In the genomic region with DNA sequence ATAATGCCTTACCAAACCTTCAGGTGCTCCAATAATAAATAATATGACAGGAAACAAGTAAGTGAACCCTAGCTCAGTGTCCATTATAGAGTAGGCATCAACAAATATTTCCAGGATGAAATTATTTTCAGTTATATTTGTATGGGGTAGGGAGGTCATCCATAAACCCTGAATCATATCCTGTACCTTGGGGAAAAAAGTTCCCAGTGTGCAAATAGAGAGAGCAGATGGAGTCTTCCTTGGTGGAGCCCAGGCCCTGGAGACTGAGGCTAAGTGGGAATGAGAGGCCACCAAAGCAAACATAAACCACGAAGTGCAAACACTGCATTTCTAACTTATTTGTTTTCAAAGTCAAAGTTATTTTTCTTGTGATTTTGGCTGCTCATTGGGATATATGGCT, we compare ENCODE assay signal across 1 cellular context.
TF ChIP-seq lines count a peak whose summit lies in the region.

No MANE protein-coding gene starts in this region.

TF ChIP-seq in endothelial cell of umbilical vein, 7 proteins besides CTCF, POLR2A, EP300 and RAD21:
- TF ChIP-seq POLR2AphosphoS5 (IDR thresholded peaks at IDR 0.05; ENCODE audit: insufficient read depth, low read depth, low read length) (peak; percentile 32), MYC (IDR thresholded peaks at IDR 0.05; ENCODE audit: low read depth, low read length) (no peak), JUN (IDR thresholded peaks at IDR 0.05; ENCODE audit: borderline replicate concordance, insufficient read depth, insufficient read length, low read depth) (peak; percentile 60), FOS (IDR thresholded peaks at IDR 0.05; ENCODE audit: borderline replicate concordance, insufficient read depth, low read length) (peak; percentile 62), EZH2 (IDR thresholded peaks at IDR 0.05; ENCODE audit: borderline replicate concordance, low read depth, low read length, severe bottlenecking) (no peak), GATA2 (IDR thresholded peaks at IDR 0.05; ENCODE audit: insufficient read depth, insufficient read length, low read depth, low read length) (no peak)
- TF ChIP-seq, protein P1, sequence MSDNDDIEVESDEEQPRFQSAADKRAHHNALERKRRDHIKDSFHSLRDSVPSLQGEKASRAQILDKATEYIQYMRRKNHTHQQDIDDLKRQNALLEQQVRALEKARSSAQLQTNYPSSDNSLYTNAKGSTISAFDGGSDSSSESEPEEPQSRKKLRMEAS (IDR thresholded peaks at IDR 0.05; ENCODE audit: insufficient read depth, insufficient read length): no peak
